8 cellular contexts compared by ENCODE assay signal in genomic region chr7:103148994-103149807, GRCh38. TPM values are rescaled to one million over a fixed set of nuclear protein-coding genes. Genes with fewer than 3 reads are reported as not detected.
DNase-seq lines count a peak whose midpoint lies in the region; ATAC-seq and TF ChIP-seq lines count a peak whose summit lies in the region.

Gene NAPEPLD, minus strand, starts transcription at chr7:103149099. Its CDS starts 20,323 bp downstream, at chr7:103128776.

- H3K4me3 Mint-ChIP-seq in nephron progenitor cell: peak within 1 kb of the TSS; percentile 98

- peak within 1 kb of the TSS; percentile 87 for H3K9ac ChIP-seq in GM23248

- peaks cover 14% of the 10 kb centered on the region for H3K36me3 Mint-ChIP-seq in nephron progenitor cell (ENCODE audit: low read depth)

- H3K9me3 ChIP-seq in GM23248 (ENCODE audit: low read depth): no peaks in the 10 kb centered on the region

- ATAC-seq in stimulated activated naive CD8-positive, alpha-beta T cell treated with anti-CD3 and anti-CD28 coated beads, Interleukin-15, Interleukin-2, amounts not matched to agents 100 U/mL and 50 U/mL, for 24 hours: peak; percentile 79

- peak within 1 kb of the TSS; percentile 98 for H3K27ac Mint-ChIP-seq in nephron progenitor cell

- peak; percentile 92 for DNase-seq in EH (ENCODE audit: low read depth)
- DNase-seq in GM23248: peak; percentile 91
- peak; percentile 49 to 55 for DNase-seq in Kasumi-1 (lab: John Stamatoyannopoulos, UW)
- peak; percentile 89 for DNase-seq in RPMI8226
- peak; percentile 57 for DNase-seq in activated T-helper 9 cell treated with anti-CD3 and anti-CD28 coated beads, Interleukin-2, amount 50 U/mL, for 16 hours (ENCODE audit: low read depth)
- peak; percentile 92 for DNase-seq in fibroblast of pulmonary artery (ENCODE audit: low read depth)
- peak; percentile 80 for DNase-seq in nephron progenitor cell
- DNase-seq in stimulated activated naive CD8-positive, alpha-beta T cell treated with anti-CD3 and anti-CD28 coated beads, Interleukin-15, Interleukin-2, amounts not matched to agents 100 U/mL and 50 U/mL, for 24 hours: peak; percentile 73

- peaks cover 7% of the 10 kb centered on the region; the same call in 1 of the 2 replicates for H3F3A ChIP-seq in GM23248 (ENCODE audit: insufficient read depth)

- peaks cover 6% of the 10 kb centered on the region for H3K9me3 Mint-ChIP-seq in nephron progenitor cell

- WGBS in GM23248 (ENCODE audit: low coverage in 1 of 2, low lambda C conversion rate in 2 of 2, missing lambda C conversion rate in 2 of 2), 2 experiments: 5% methylated on average over 45 to 64 of the region's 82 CpGs

- H2AFZ ChIP-seq in GM23248: peak within 1 kb of the TSS; percentile 91

- H4K20me1 ChIP-seq in GM23248 (ENCODE audit: insufficient read depth): no peaks in the 10 kb centered on the region

- H3K27ac ChIP-seq in GM23248: peak within 1 kb of the TSS; percentile 85

- peaks cover 13% of the 10 kb centered on the region for H3K4me1 ChIP-seq in GM23248 (ENCODE audit: insufficient read depth)

- peak within 1 kb of the TSS; percentile 98 for H3K4me2 ChIP-seq in GM23248 (ENCODE audit: unreplicated experiment)

- in situ Hi-C loops in GM23248 (cut with MboI): no loop called here

- H3K4me3 ChIP-seq in GM23248 (peak within 1 kb of the TSS; percentile 80), fibroblast of pulmonary artery (replicated peaks; ENCODE audit: low read depth, low read length) (peak within 1 kb of the TSS; percentile 68)

- no peaks in the 10 kb centered on the region for H3K27me3 ChIP-seq in GM23248 (replicated peaks; ENCODE audit: insufficient read depth)

- TF ChIP-seq CTCF in fibroblast of pulmonary artery (IDR thresholded peaks at IDR 0.05; ENCODE audit: low read length, missing control alignments) (no peak), nephron progenitor cell (IDR thresholded peaks at IDR 0.05) (no peak)

- peaks cover 38% of the 10 kb centered on the region for H3K79me2 ChIP-seq in GM23248 (ENCODE audit: insufficient read depth)

- H3K4me1 Mint-ChIP-seq in nephron progenitor cell: peaks cover 41% of the 10 kb centered on the region

- H3K27me3 Mint-ChIP-seq in nephron progenitor cell (ENCODE audit: low read depth, poor library complexity): peaks cover 11% of the 10 kb centered on the region

- no peaks in the 10 kb centered on the region for H3K36me3 ChIP-seq in GM23248 (ENCODE audit: low read depth)

- H3K9me2 ChIP-seq in GM23248 (ENCODE audit: insufficient read depth): no peaks in the 10 kb centered on the region

RNA-seq across cellular contexts. Expression of gene NAPEPLD, which starts in this region (rescaled TPM):
- 4.4 and 21.1 TPM in 2 replicates for total RNA-seq in GM23248 (2014; rRNA removed; shearing (Covaris generic))
- 9.9 and 10.8 TPM in 2 replicates for polyA plus RNA-seq in GM23248 (2016; fragmentation: Nextera tagmentation; extraction: Ambion mirVana)

Comparison
In these comparisons a context has a peak if more than half of its experiments do, and no peak if none do; other contexts are left out.
1. Peak in every context shown above with its lines: DNase-seq, ATAC-seq, H3K4me3 ChIP-seq and H3K27ac ChIP-seq.